ENCODE assay signal across 24 cellular contexts in the genomic region with DNA sequence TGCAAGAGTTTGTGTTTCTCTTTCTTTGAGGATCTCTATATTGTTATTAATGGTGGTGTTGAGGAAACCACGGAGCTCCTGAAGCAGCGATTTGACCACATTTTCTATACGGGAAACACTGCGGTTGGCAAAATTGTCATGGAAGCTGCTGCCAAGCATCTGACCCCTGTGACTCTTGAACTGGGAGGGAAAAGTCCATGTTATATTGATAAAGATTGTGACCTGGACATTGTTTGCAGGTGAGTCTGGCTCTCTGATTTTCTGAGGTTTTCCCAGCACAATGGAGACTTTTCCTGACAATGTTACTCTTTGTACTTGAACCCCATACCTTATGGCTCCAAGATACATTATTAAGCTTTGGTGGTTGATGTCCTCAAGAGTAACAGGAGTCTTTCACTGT.
"Had no signal": no experiment of that assay in that cellular context is flagged by ENCODE, and none has a peak within 500 bp of the region (broad histone marks: within the 10 kb centered on the region; RNA-seq: fewer than 3 reads in every experiment).

No MANE protein-coding gene starts in this region.

- H3K9me3 ChIP-seq: body of pancreas, gastroesophageal sphincter, heart left ventricle, sigmoid colon, upper lobe of right lung had no signal

- H3K27ac ChIP-seq: epithelial cell of prostate, heart left ventricle, upper lobe of right lung had no signal

- H3K4me3 Mint-ChIP-seq: activated CD4-positive, alpha-beta memory T cell treated with anti-CD3 and anti-CD28 coated beads for 36 hours; activated CD8-positive, alpha-beta memory T cell treated with anti-CD3 and anti-CD28 coated beads, Interleukin-2, amount 10 ng/mL, durations not matched to agents 7 days and 5 days; activated naive CD8-positive, alpha-beta T cell treated with anti-CD3 and anti-CD28 coated beads, Interleukin-2, amount 50 U/mL, for 24 hours; activated T-helper 1 cell treated with anti-CD3 and anti-CD28 coated beads, Interleukin-12 subunit alpha, Interleukin-12 subunit beta, Interleukin-2, Interleukin-4 antibody, amounts not matched to agents 30 ng/mL and 10 ng/mL and 1 ng/mL, durations not matched to agents 14 hours and 24 hours and 36 hours; neural crest cell; WTC11 had no signal

- H3K27me3 Mint-ChIP-seq: activated CD4-positive, alpha-beta memory T cell treated with anti-CD3 and anti-CD28 coated beads for 36 hours; activated CD8-positive, alpha-beta memory T cell treated with anti-CD3 and anti-CD28 coated beads, Interleukin-2, amount 10 ng/mL, durations not matched to agents 7 days and 5 days; activated naive CD8-positive, alpha-beta T cell treated with anti-CD3 and anti-CD28 coated beads, Interleukin-2, amount 50 U/mL, for 24 hours; naive B cell; T-cell had no signal

- H3K9me3 Mint-ChIP-seq: activated CD4-positive, alpha-beta memory T cell treated with anti-CD3 and anti-CD28 coated beads for 36 hours; activated naive CD8-positive, alpha-beta T cell treated with anti-CD3 and anti-CD28 coated beads, Interleukin-2, amount 50 U/mL, for 24 hours; activated T-helper 1 cell treated with anti-CD3 and anti-CD28 coated beads, Interleukin-12 subunit alpha, Interleukin-12 subunit beta, Interleukin-2, Interleukin-4 antibody, amounts not matched to agents 30 ng/mL and 10 ng/mL and 1 ng/mL, durations not matched to agents 14 hours and 24 hours and 36 hours; naive B cell; neural crest cell; T-cell had no signal

- H3K27ac Mint-ChIP-seq: activated CD4-positive, alpha-beta memory T cell treated with anti-CD3 and anti-CD28 coated beads for 36 hours; activated CD8-positive, alpha-beta memory T cell treated with anti-CD3 and anti-CD28 coated beads, Interleukin-2, amount 10 ng/mL, durations not matched to agents 7 days and 5 days; activated naive CD8-positive, alpha-beta T cell treated with anti-CD3 and anti-CD28 coated beads, Interleukin-2, amount 50 U/mL, for 24 hours; activated T-helper 1 cell treated with anti-CD3 and anti-CD28 coated beads, Interleukin-12 subunit alpha, Interleukin-12 subunit beta, Interleukin-2, Interleukin-4 antibody, amounts not matched to agents 30 ng/mL and 10 ng/mL and 1 ng/mL, durations not matched to agents 14 hours and 24 hours and 36 hours; T-cell; WTC11 had no signal

- ATAC-seq: activated CD8-positive, alpha-beta memory T cell treated with anti-CD3 and anti-CD28 coated beads, Interleukin-2, amount 10 ng/mL, durations not matched to agents 7 days and 5 days; activated naive CD8-positive, alpha-beta T cell treated with anti-CD3 and anti-CD28 coated beads, Interleukin-2, amount 50 U/mL, for 24 hours; body of pancreas; gastroesophageal sphincter; heart left ventricle; left colon; T-cell; upper lobe of right lung; WTC11 had no signal

- H3K4me1 Mint-ChIP-seq: activated CD8-positive, alpha-beta memory T cell treated with anti-CD3 and anti-CD28 coated beads, Interleukin-2, amount 10 ng/mL, durations not matched to agents 7 days and 5 days; activated naive CD8-positive, alpha-beta T cell treated with anti-CD3 and anti-CD28 coated beads, Interleukin-2, amount 50 U/mL, for 24 hours; neural crest cell had no signal

- DNase-seq: activated CD4-positive, alpha-beta memory T cell treated with anti-CD3 and anti-CD28 coated beads for 36 hours; activated CD4-positive, alpha-beta T cell treated with anti-CD3 and anti-CD28 coated beads for 4 hours; activated CD8-positive, alpha-beta memory T cell treated with anti-CD3 and anti-CD28 coated beads, Interleukin-2, amount 10 ng/mL, durations not matched to agents 7 days and 5 days; activated gamma-delta T cell; activated naive CD4-positive, alpha-beta T cell treated with anti-CD3 and anti-CD28 coated beads, Interleukin-2, amount 50 U/mL, for 16 hours; activated naive CD8-positive, alpha-beta T cell treated with anti-CD3 and anti-CD28 coated beads, Interleukin-2, amount 50 U/mL, for 24 hours; activated T-cell treated with anti-CD3 and anti-CD28 coated beads for 4 hours; body of pancreas; heart left ventricle; left colon; naive B cell; occipital lobe; posterior cingulate gyrus; sigmoid colon; stimulated activated CD4-positive, alpha-beta T cell treated with anti-CD3 and anti-CD28 coated beads, Interleukin-4, amount 100 ng/mL, for 1 hour; stimulated activated naive CD4-positive, alpha-beta T cell treated with Interleukin-2 at 50 U/mL for 16 hours; T-cell; upper lobe of right lung had no signal

- H3K4me3 ChIP-seq: body of pancreas, gastroesophageal sphincter, heart left ventricle, lung, sigmoid colon, upper lobe of right lung had no signal

- H3K27me3 ChIP-seq: body of pancreas, gastroesophageal sphincter, heart left ventricle, sigmoid colon, upper lobe of right lung had no signal
